ENCODE assay signal across 21 cellular contexts in the genomic region with DNA sequence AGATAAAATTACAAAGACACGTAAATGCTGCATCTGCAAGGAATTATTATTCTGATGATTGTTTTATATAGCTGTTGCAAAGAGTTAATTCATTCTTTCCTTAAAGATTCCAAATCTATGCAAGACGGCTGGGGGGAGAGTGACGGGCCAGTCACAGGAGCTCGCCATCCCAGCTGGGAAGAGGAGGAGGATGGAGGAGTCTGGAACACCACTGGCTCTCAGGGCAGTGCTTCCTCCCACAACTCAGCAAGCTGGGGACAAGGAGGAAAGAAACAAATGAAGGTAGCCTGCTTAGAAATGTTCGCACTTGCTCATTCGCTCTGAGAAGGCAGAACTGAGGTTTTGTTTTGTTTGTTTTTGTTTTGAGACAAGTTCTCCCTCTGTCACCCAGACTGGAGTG.
DNase-seq lines count a peak whose midpoint lies in the region; ATAC-seq and TF ChIP-seq lines count a peak whose summit lies in the region.
"Had no signal": no experiment of that assay in that cellular context is flagged by ENCODE, and none has a peak within 500 bp of the region (broad histone marks: within the 10 kb centered on the region; RNA-seq: fewer than 3 reads in every experiment).

No MANE protein-coding gene starts in this region.

- POLR2A ChIA-PET in activated CD4-positive, alpha-beta T cell treated with anti-CD3 and anti-CD28 coated beads for 36 hours (lab: Charles Lee): interaction anchor here (0.6 kb wide), 1 partner anchor 38 kb away, joined by 3 read pairs; no protein-coding TSS in a partner anchor

- H3K36me3 Mint-ChIP-seq in activated CD4-positive, alpha-beta T cell treated with anti-CD3 and anti-CD28 coated beads for 36 hours (ENCODE audit: low read depth): peaks cover 32% of the 10 kb centered on the region

- H3K27ac Mint-ChIP-seq in activated CD4-positive, alpha-beta T cell treated with anti-CD3 and anti-CD28 coated beads for 36 hours: peak overlapping the region; percentile 15
- H3K27ac Mint-ChIP-seq: memory B cell had no signal

- H3K4me1 ChIP-seq in gastrocnemius medialis: peaks cover 25 to 39% of the 10 kb centered on the region in 2 donors
- H3K4me1 ChIP-seq: breast epithelium had no signal

- peaks cover 43% of the 10 kb centered on the region for H3K4me1 Mint-ChIP-seq in activated CD4-positive, alpha-beta T cell treated with anti-CD3 and anti-CD28 coated beads for 36 hours

- no peaks in the 10 kb centered on the region for H3K9me3 Mint-ChIP-seq in activated CD4-positive, alpha-beta T cell treated with anti-CD3 and anti-CD28 coated beads for 36 hours (ENCODE audit: low read depth)
- H3K9me3 Mint-ChIP-seq: activated T-helper 1 cell treated with anti-CD3 and anti-CD28 coated beads, Interleukin-12 subunit alpha, Interleukin-12 subunit beta, Interleukin-2, Interleukin-4 antibody, amounts not matched to agents 30 ng/mL and 10 ng/mL and 1 ng/mL, durations not matched to agents 14 hours and 24 hours and 36 hours; memory B cell had no signal

- no peak for TF ChIP-seq CTCF in gastrocnemius medialis (IDR thresholded peaks at IDR 0.05 in 4 of 5, conservative IDR thresholded peaks at IDR 0.05 in 1 of 5)

- DNase-seq in activated CD4-positive, alpha-beta T cell treated with anti-CD3 and anti-CD28 coated beads for 36 hours: no peak
- DNase-seq in activated CD4-positive, alpha-beta T cell treated with anti-CD3 and anti-CD28 coated beads, Interleukin-2, amount 50 U/mL, for 1 hour: no peak
- DNase-seq in kidney glomerular epithelial cell (lab: John Stamatoyannopoulos, UW) (peak; percentile 69), gastrocnemius medialis (no peak), superior temporal gyrus (ENCODE audit: extremely low spot score) (no peak), germinal center (ENCODE audit: low spot score) (no peak), cerebellum (ENCODE audit: low spot score) (no peak)
- DNase-seq: activated CD8-positive, alpha-beta memory T cell treated with anti-CD3 and anti-CD28 coated beads for 24 hours; MV-4-11; NCI-H1694 treated with DMSO at 0.1 percent for 48 hours; NCI-H2171 treated with DMSO at 0.1 percent for 48 hours; NCI-H526 treated with DMSO at 0.1 percent for 48 hours; pancreas; right lobe of liver had no signal

- no peaks in the 10 kb centered on the region for H3K9me3 ChIP-seq in gastrocnemius medialis
- H3K9me3 ChIP-seq: breast epithelium, pancreas, right lobe of liver had no signal

- CTCF ChIA-PET in activated CD4-positive, alpha-beta T cell treated with anti-CD3 and anti-CD28 coated beads for 36 hours (lab: Charles Lee): no interaction called here

- in situ Hi-C loops in gastrocnemius medialis (cut with MboI; ENCODE audit: low sequenced_read_pairs in 4 of 4): loop anchor here in 1 of 4 donors (10.0 kb wide), 1 partner anchor 99 kb away; a partner anchor contains a TSS

- ATAC-seq in activated CD4-positive, alpha-beta T cell treated with anti-CD3 and anti-CD28 coated beads for 36 hours: no peak
- ATAC-seq in SK-N-SH treated with all-trans-retinoic acid at 6 μM for 48 hours (peak; percentile 53), gastrocnemius medialis (no peak)
- ATAC-seq: activated CD4-positive, CD25-positive, alpha-beta regulatory T cell treated with anti-CD3 and anti-CD28 coated beads, Interleukin-2, amount 50 U/mL, for 24 hours; pancreas; right lobe of liver had no signal

- H3K27me3 ChIP-seq in gastrocnemius medialis: no peaks in the 10 kb centered on the region
- H3K27me3 ChIP-seq: breast epithelium, pancreas, right lobe of liver had no signal

- intact Hi-C loops in activated CD4-positive, alpha-beta T cell treated with anti-CD3 and anti-CD28 coated beads for 36 hours (cut with DNase I, micrococcal nuclease): no loop called here
- intact Hi-C loops in gastrocnemius medialis (cut with DNase I; ENCODE audit: low total_unique reads): loop anchor here (5.0 to 10.0 kb wide), 2 partner anchors 76 to 749 kb away; a partner anchor contains a TSS

- no peaks in the 10 kb centered on the region for H3K27me3 Mint-ChIP-seq in activated CD4-positive, alpha-beta T cell treated with anti-CD3 and anti-CD28 coated beads for 36 hours
- H3K27me3 Mint-ChIP-seq: memory B cell had no signal

- peaks cover 0 to 15% of the 10 kb centered on the region in 2 donors for H3K36me3 ChIP-seq in gastrocnemius medialis
- H3K36me3 ChIP-seq: breast epithelium had no signal

- no peak for TF ChIP-seq POLR2A in gastrocnemius medialis (IDR thresholded peaks at IDR 0.05)

- peak overlapping the region; percentile 86 to 92 (median 88) for H3K27ac ChIP-seq in gastrocnemius medialis
- H3K27ac ChIP-seq: 22Rv1, pancreas had no signal

- H3K4me3 ChIP-seq in gastrocnemius medialis: no peak overlapping the region
- H3K4me3 ChIP-seq: breast epithelium, coronary artery, pancreas, right lobe of liver had no signal

- no peak overlapping the region for H3K4me3 Mint-ChIP-seq in activated CD4-positive, alpha-beta T cell treated with anti-CD3 and anti-CD28 coated beads for 36 hours
- H3K4me3 Mint-ChIP-seq: activated T-helper 1 cell treated with anti-CD3 and anti-CD28 coated beads, Interleukin-12 subunit alpha, Interleukin-12 subunit beta, Interleukin-2, Interleukin-4 antibody, amounts not matched to agents 30 ng/mL and 10 ng/mL and 1 ng/mL, durations not matched to agents 14 hours and 24 hours and 36 hours; memory B cell had no signal

TF ChIP-seq in SK-N-SH treated with all-trans-retinoic acid at 6 μM for 48 hours, 23 proteins besides CTCF, POLR2A, EP300 and RAD21 (continues in another document):
- TF ChIP-seq TOX (CRISPR knock-in tag; IDR thresholded peaks at IDR 0.05; ENCODE audit: borderline replicate concordance) (no peak), ZC3H10 (CRISPR knock-in tag; IDR thresholded peaks at IDR 0.05) (no peak), OSR1 (CRISPR knock-in tag; IDR thresholded peaks at IDR 0.05) (no peak), TCF4 (CRISPR knock-in tag; IDR thresholded peaks at IDR 0.05; ENCODE audit: borderline replicate concordance) (no peak), ZNF565 (CRISPR knock-in tag; conservative IDR thresholded peaks at IDR 0.05; ENCODE audit: low read depth) (no peak), RARB (CRISPR knock-in tag; IDR thresholded peaks at IDR 0.05) (no peak), BACH2 (CRISPR knock-in tag; IDR thresholded peaks at IDR 0.05; ENCODE audit: borderline replicate concordance) (no peak), ZNF8 (CRISPR knock-in tag; IDR thresholded peaks at IDR 0.05) (no peak), ZFP3 (CRISPR knock-in tag; IDR thresholded peaks at IDR 0.05) (no peak)
- TF ChIP-seq, protein P1, sequence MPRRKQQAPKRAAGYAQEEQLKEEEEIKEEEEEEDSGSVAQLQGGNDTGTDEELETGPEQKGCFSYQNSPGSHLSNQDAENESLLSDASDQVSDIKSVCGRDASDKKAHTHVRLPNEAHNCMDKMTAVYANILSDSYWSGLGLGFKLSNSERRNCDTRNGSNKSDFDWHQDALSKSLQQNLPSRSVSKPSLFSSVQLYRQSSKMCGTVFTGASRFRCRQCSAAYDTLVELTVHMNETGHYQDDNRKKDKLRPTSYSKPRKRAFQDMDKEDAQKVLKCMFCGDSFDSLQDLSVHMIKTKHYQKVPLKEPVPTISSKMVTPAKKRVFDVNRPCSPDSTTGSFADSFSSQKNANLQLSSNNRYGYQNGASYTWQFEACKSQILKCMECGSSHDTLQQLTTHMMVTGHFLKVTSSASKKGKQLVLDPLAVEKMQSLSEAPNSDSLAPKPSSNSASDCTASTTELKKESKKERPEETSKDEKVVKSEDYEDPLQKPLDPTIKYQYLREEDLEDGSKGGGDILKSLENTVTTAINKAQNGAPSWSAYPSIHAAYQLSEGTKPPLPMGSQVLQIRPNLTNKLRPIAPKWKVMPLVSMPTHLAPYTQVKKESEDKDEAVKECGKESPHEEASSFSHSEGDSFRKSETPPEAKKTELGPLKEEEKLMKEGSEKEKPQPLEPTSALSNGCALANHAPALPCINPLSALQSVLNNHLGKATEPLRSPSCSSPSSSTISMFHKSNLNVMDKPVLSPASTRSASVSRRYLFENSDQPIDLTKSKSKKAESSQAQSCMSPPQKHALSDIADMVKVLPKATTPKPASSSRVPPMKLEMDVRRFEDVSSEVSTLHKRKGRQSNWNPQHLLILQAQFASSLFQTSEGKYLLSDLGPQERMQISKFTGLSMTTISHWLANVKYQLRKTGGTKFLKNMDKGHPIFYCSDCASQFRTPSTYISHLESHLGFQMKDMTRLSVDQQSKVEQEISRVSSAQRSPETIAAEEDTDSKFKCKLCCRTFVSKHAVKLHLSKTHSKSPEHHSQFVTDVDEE (CRISPR knock-in tag; IDR thresholded peaks at IDR 0.05): no peak
- TF ChIP-seq, protein P2, sequence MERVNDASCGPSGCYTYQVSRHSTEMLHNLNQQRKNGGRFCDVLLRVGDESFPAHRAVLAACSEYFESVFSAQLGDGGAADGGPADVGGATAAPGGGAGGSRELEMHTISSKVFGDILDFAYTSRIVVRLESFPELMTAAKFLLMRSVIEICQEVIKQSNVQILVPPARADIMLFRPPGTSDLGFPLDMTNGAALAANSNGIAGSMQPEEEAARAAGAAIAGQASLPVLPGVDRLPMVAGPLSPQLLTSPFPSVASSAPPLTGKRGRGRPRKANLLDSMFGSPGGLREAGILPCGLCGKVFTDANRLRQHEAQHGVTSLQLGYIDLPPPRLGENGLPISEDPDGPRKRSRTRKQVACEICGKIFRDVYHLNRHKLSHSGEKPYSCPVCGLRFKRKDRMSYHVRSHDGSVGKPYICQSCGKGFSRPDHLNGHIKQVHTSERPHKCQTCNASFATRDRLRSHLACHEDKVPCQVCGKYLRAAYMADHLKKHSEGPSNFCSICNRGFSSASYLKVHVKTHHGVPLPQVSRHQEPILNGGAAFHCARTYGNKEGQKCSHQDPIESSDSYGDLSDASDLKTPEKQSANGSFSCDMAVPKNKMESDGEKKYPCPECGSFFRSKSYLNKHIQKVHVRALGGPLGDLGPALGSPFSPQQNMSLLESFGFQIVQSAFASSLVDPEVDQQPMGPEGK (CRISPR knock-in tag; IDR thresholded peaks at IDR 0.05; ENCODE audit: borderline replicate concordance): no peak
- TF ChIP-seq, protein P3, sequence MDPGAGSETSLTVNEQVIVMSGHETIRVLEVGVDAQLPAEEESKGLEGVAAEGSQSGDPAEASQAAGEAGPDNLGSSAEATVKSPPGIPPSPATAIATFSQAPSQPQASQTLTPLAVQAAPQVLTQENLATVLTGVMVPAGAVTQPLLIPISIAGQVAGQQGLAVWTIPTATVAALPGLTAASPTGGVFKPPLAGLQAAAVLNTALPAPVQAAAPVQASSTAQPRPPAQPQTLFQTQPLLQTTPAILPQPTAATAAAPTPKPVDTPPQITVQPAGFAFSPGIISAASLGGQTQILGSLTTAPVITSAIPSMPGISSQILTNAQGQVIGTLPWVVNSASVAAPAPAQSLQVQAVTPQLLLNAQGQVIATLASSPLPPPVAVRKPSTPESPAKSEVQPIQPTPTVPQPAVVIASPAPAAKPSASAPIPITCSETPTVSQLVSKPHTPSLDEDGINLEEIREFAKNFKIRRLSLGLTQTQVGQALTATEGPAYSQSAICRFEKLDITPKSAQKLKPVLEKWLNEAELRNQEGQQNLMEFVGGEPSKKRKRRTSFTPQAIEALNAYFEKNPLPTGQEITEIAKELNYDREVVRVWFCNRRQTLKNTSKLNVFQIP (CRISPR knock-in tag; IDR thresholded peaks at IDR 0.05; ENCODE audit: borderline replicate concordance, low read depth): no peak
